Comparison of ENCODE assay signal across 1 cellular context in the genomic region with DNA sequence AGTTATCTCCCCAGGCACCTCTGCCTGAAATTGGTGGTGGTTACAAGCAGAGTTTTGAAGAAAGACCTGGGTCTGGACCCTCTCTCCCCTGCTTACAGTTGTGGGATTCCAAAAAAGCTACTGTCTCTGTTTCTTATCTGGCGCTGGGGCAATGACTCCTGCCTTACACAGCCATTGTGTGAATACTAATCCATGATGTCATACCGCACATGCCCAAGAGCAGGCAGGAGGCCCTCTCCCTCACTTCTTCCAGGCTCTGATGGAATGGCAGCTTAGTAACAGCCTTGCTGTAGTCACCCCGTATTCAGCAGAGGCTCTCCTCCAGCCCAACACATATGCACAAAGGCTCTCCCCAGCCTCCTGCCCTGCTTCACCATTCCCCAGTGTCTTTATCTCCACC.
TF ChIP-seq lines count a peak whose summit lies in the region.

No MANE protein-coding gene starts in this region.

TF ChIP-seq in SK-N-SH, 30 proteins besides CTCF, POLR2A, EP300 and RAD21 (continued from another document):
- TF ChIP-seq, protein P1, sequence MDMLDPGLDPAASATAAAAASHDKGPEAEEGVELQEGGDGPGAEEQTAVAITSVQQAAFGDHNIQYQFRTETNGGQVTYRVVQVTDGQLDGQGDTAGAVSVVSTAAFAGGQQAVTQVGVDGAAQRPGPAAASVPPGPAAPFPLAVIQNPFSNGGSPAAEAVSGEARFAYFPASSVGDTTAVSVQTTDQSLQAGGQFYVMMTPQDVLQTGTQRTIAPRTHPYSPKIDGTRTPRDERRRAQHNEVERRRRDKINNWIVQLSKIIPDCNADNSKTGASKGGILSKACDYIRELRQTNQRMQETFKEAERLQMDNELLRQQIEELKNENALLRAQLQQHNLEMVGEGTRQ (IDR thresholded peaks at IDR 0.05; ENCODE audit: borderline replicate concordance, low read depth, low read length), result no peak
- TF ChIP-seq MXI1 (IDR thresholded peaks at IDR 0.05; ENCODE audit: low read depth, low read length), result no peak
